Comparison of ENCODE assay signal across 21 cellular contexts in genomic region chr5:119363271-119363670, GRCh38. TPM values are rescaled to one million over a fixed set of nuclear protein-coding genes. Genes with fewer than 3 reads are reported as not detected.
A peak's percentile ranks its signal among the peaks of the same experiment; 100 is the strongest.
DNase-seq lines count a peak whose midpoint lies in the region; ATAC-seq and TF ChIP-seq lines count a peak whose summit lies in the region.
"Had no signal": no experiment of that assay in that cellular context is flagged by ENCODE, and none has a peak within 500 bp of the region (broad histone marks: within the 10 kb centered on the region; RNA-seq: fewer than 3 reads in every experiment).

No MANE protein-coding gene starts in this region.

- no peak overlapping the region for H3K4me3 ChIP-seq in IMR-90 (ENCODE audit: insufficient read depth, low read depth, low read length)
- no peak overlapping the region for H3K4me3 ChIP-seq in neutrophil (ENCODE audit: low read depth in 1 of 2, low read length in 1 of 2)
- H3K4me3 ChIP-seq: BLaER1 treated with 17β-estradiol and CSF1 and Interleukin-3, amounts not matched to agents 10 nM and 100 nM; upper lobe of left lung had no signal

- no peak for TF ChIP-seq CTCF in IMR-90 (conservative IDR thresholded peaks at IDR 0.05; ENCODE audit: low read depth, low read length)
- no peak for TF ChIP-seq CTCF in neutrophil (IDR thresholded peaks at IDR 0.05)

- no peak overlapping the region for H4K5ac ChIP-seq in IMR-90 (ENCODE audit: low read depth, low read length)

- POLR2A ChIA-PET in activated CD4-positive, alpha-beta T cell treated with anti-CD3 and anti-CD28 coated beads for 36 hours (lab: Charles Lee): interaction anchor here (0.7 to 2.2 kb wide), 7 partner anchors 10 to 60 kb away, joined by 3 to 9 read pairs (median 4); no protein-coding TSS in a partner anchor
- POLR2A ChIA-PET in IMR-90 (lab: Charles Lee; ENCODE audit: unreplicated experiment): no interaction called here

- intact Hi-C loops in activated CD4-positive, alpha-beta T cell treated with anti-CD3 and anti-CD28 coated beads for 36 hours (cut with DNase I, micrococcal nuclease): no loop called here
- intact Hi-C loops in IMR-90 (cut with micrococcal nuclease): no loop called here
- intact Hi-C loops in activated T-helper 2 cell treated with anti-CD3 and anti-CD28 coated beads, Interferon-gamma antibody, Interleukin-2, Interleukin-4, amounts not matched to agents 10 μg/mL and 5 μg/mL and 100 μg/mL, durations not matched to agents 14 hours and 24 hours and 36 hours (cut with micrococcal nuclease): no loop called here

- no peaks in the 10 kb centered on the region for H3K27me3 Mint-ChIP-seq in activated CD4-positive, alpha-beta T cell treated with anti-CD3 and anti-CD28 coated beads for 36 hours
- no peaks in the 10 kb centered on the region for H3K27me3 Mint-ChIP-seq in activated T-helper 2 cell treated with anti-CD3 and anti-CD28 coated beads, Interferon-gamma antibody, Interleukin-2, Interleukin-4, amounts not matched to agents 10 μg/mL and 5 μg/mL and 100 μg/mL, durations not matched to agents 14 hours and 24 hours and 36 hours (ENCODE audit: low read depth)

- TF ChIP-seq RAD21 in IMR-90 (IDR thresholded peaks at IDR 0.05; ENCODE audit: low read length): no peak

- peak overlapping the region; percentile 36; the same call in 1 of the 2 replicates for H3K4ac ChIP-seq in IMR-90 (ENCODE audit: low read depth, low read length)

- H3K9me3 Mint-ChIP-seq in activated CD4-positive, alpha-beta T cell treated with anti-CD3 and anti-CD28 coated beads for 36 hours (ENCODE audit: low read depth): peaks cover 1% of the 10 kb centered on the region
- H3K9me3 Mint-ChIP-seq in activated T-helper 2 cell treated with anti-CD3 and anti-CD28 coated beads, Interferon-gamma antibody, Interleukin-2, Interleukin-4, amounts not matched to agents 10 μg/mL and 5 μg/mL and 100 μg/mL, durations not matched to agents 14 hours and 24 hours and 36 hours: peaks cover 4% of the 10 kb centered on the region

- no TSS peak for BruUV-seq in IMR-90 (replicated peaks; lab: Mats Ljungman, UMichigan)

- no peaks in the 10 kb centered on the region for H3K9me3 ChIP-seq in IMR-90 (ENCODE audit: control insufficient read depth, insufficient read depth, low read length)
- no peaks in the 10 kb centered on the region for H3K9me3 ChIP-seq in neutrophil
- H3K9me3 ChIP-seq: upper lobe of left lung had no signal

- H3K56ac ChIP-seq in IMR-90 (ENCODE audit: extremely low read depth, insufficient read depth, low read length): no peak overlapping the region

- H3K4me1 ChIP-seq in IMR-90 (ENCODE audit: control insufficient read depth, insufficient read depth, low read length) (peaks cover 26% of the 10 kb centered on the region), neutrophil (ENCODE audit: control insufficient read depth in 1 of 2, insufficient read depth in 1 of 2, low read depth in 1 of 2, low read length in 1 of 2) (peaks cover 58 to 84% of the 10 kb centered on the region in 2 experiments)

- no peaks in the 10 kb centered on the region for H3K36me3 ChIP-seq in IMR-90 (ENCODE audit: control insufficient read depth, insufficient read depth, low read length)
- no peaks in the 10 kb centered on the region for H3K36me3 ChIP-seq in neutrophil
- H3K36me3 ChIP-seq: upper lobe of left lung had no signal

- H2BK5ac ChIP-seq in IMR-90 (ENCODE audit: low read depth, low read length, poor library complexity, severe bottlenecking): no peak overlapping the region

- no peak overlapping the region for H3K14ac ChIP-seq in IMR-90 (replicated peaks; ENCODE audit: low read depth, low read length)

- H4K91ac ChIP-seq in IMR-90 (ENCODE audit: insufficient read depth, low read depth, low read length): no peak overlapping the region; the same call in 1 of the 2 replicates

- no peak overlapping the region for H2AK5ac ChIP-seq in IMR-90 (ENCODE audit: low read depth, low read length)

- no peak overlapping the region for H2BK20ac ChIP-seq in IMR-90 (ENCODE audit: low read depth, low read length)

- TF ChIP-seq POLR2A in IMR-90 (IDR thresholded peaks at IDR 0.05; ENCODE audit: low read depth, low read length): no peak

- no peak overlapping the region for H2AFZ ChIP-seq in IMR-90 (replicated peaks; ENCODE audit: low read length, poor library complexity)

- H3K18ac ChIP-seq in IMR-90 (ENCODE audit: low read depth, low read length): no peak overlapping the region

- peak overlapping the region; percentile 39 for H2AK9ac ChIP-seq in IMR-90 (replicated peaks; ENCODE audit: low read depth, low read length, poor library complexity)

- WGBS in IMR-90 (ENCODE audit: extremely low coverage in 2 of 2, insufficient read length in 1 of 2), 2 experiments: 100% methylated on average over 1 of the region's 2 CpGs; no CpG with 5 or more reads in 1 of the 2 experiments

- H3K4me1 Mint-ChIP-seq in activated CD4-positive, alpha-beta T cell treated with anti-CD3 and anti-CD28 coated beads for 36 hours: peaks cover 96% of the 10 kb centered on the region
- peaks cover 88% of the 10 kb centered on the region for H3K4me1 Mint-ChIP-seq in activated T-helper 2 cell treated with anti-CD3 and anti-CD28 coated beads, Interferon-gamma antibody, Interleukin-2, Interleukin-4, amounts not matched to agents 10 μg/mL and 5 μg/mL and 100 μg/mL, durations not matched to agents 14 hours and 24 hours and 36 hours (ENCODE audit: low read depth)

- H3K27ac Mint-ChIP-seq in activated CD4-positive, alpha-beta T cell treated with anti-CD3 and anti-CD28 coated beads for 36 hours: peak overlapping the region; percentile 99
- H3K27ac Mint-ChIP-seq in activated T-helper 2 cell treated with anti-CD3 and anti-CD28 coated beads, Interferon-gamma antibody, Interleukin-2, Interleukin-4, amounts not matched to agents 10 μg/mL and 5 μg/mL and 100 μg/mL, durations not matched to agents 14 hours and 24 hours and 36 hours: peak overlapping the region; percentile 62

- CTCF ChIA-PET in activated CD4-positive, alpha-beta T cell treated with anti-CD3 and anti-CD28 coated beads for 36 hours (lab: Charles Lee): interaction anchor here (0.6 to 8.7 kb wide), 10 partner anchors 9 to 91 kb away, joined by 3 to 53 read pairs (median 4); no protein-coding TSS in a partner anchor
- CTCF ChIA-PET in IMR-90 (lab: Yijun Ruan, JAX): no interaction called here

- H3K9ac ChIP-seq in IMR-90 (ENCODE audit: low read depth, low read length): no peak overlapping the region
- H3K9ac ChIP-seq: BLaER1 treated with 17β-estradiol and CSF1 and Interleukin-3, amounts not matched to agents 10 nM and 100 nM had no signal

- H2BK120ac ChIP-seq in IMR-90 (ENCODE audit: low read depth, low read length): no peak overlapping the region

- H3K36me3 Mint-ChIP-seq in activated CD4-positive, alpha-beta T cell treated with anti-CD3 and anti-CD28 coated beads for 36 hours (ENCODE audit: low read depth): peaks cover 81% of the 10 kb centered on the region
- peaks cover 88% of the 10 kb centered on the region for H3K36me3 Mint-ChIP-seq in activated T-helper 2 cell treated with anti-CD3 and anti-CD28 coated beads, Interferon-gamma antibody, Interleukin-2, Interleukin-4, amounts not matched to agents 10 μg/mL and 5 μg/mL and 100 μg/mL, durations not matched to agents 14 hours and 24 hours and 36 hours (ENCODE audit: low read depth)

- no peaks in the 10 kb centered on the region for H3K27me3 ChIP-seq in IMR-90 (ENCODE audit: control insufficient read depth, insufficient read depth, low read length)
- no peaks in the 10 kb centered on the region for H3K27me3 ChIP-seq in neutrophil
- H3K27me3 ChIP-seq: BLaER1 treated with 17β-estradiol and CSF1 and Interleukin-3, amounts not matched to agents 10 nM and 100 nM; upper lobe of left lung had no signal

- no peak for DNase-seq in activated CD4-positive, alpha-beta T cell treated with anti-CD3 and anti-CD28 coated beads for 36 hours
- no peak for DNase-seq in activated CD4-positive, alpha-beta T cell treated with anti-CD3 and anti-CD28 coated beads, Interleukin-2, amount 50 U/mL, for 1 hour
- no peak for DNase-seq in IMR-90
- DNase-seq in activated T-helper 2 cell treated with anti-CD3 and anti-CD28 coated beads, Interferon-gamma antibody, Interleukin-2, Interleukin-4, amounts not matched to agents 10 μg/mL and 5 μg/mL and 100 μg/mL, durations not matched to agents 14 hours and 24 hours and 36 hours (ENCODE audit: low spot score): no peak
- no peak for DNase-seq in SHP77 (lab: John Stamatoyannopoulos, UW)
- DNase-seq: aorta, DMS79, H7, hypothalamus, Karpas-422, kidney glomerular epithelial cell, mesenchymal stem cell, NCI-H1417, NCI-H2227 treated with DMSO at 0.1 percent for 48 hours, SW 1271, upper lobe of left lung had no signal

- no peak overlapping the region for H4K8ac ChIP-seq in IMR-90 (ENCODE audit: low read depth in 2 of 2, low read length in 2 of 2)

- ATAC-seq in activated CD4-positive, alpha-beta T cell treated with anti-CD3 and anti-CD28 coated beads for 36 hours: no peak
- ATAC-seq in IMR-90 (ENCODE audit: low read depth): no peak
- ATAC-seq in HG03196 (IDR thresholded peaks at IDR 0.05; ENCODE audit: unreplicated experiment): no peak
- ATAC-seq in esophagus mucosa: no peak

- peak overlapping the region; percentile 98 for H3K4me3 Mint-ChIP-seq in activated CD4-positive, alpha-beta T cell treated with anti-CD3 and anti-CD28 coated beads for 36 hours
- no peak overlapping the region for H3K4me3 Mint-ChIP-seq in activated T-helper 2 cell treated with anti-CD3 and anti-CD28 coated beads, Interferon-gamma antibody, Interleukin-2, Interleukin-4, amounts not matched to agents 10 μg/mL and 5 μg/mL and 100 μg/mL, durations not matched to agents 14 hours and 24 hours and 36 hours (ENCODE audit: low read depth)
- H3K4me3 Mint-ChIP-seq: neural crest cell had no signal

- H3K79me1 ChIP-seq in IMR-90 (ENCODE audit: low read depth in 1 of 2, low read length in 2 of 2): peaks cover 48 to 49% of the 10 kb centered on the region in 2 experiments

- no peaks in the 10 kb centered on the region; the same call in 1 of the 2 replicates for H4K20me1 ChIP-seq in IMR-90 (ENCODE audit: insufficient read depth, low read length)

- dilution Hi-C loops in IMR-90 (cut with HindIII; ENCODE audit: low sequenced_read_pairs, unreplicated experiment): no loop called here

- no peak overlapping the region for H3K4me2 ChIP-seq in IMR-90 (ENCODE audit: low read depth, low read length)

- no peak overlapping the region for H3K27ac ChIP-seq in IMR-90 (ENCODE audit: insufficient read depth, low read length)
- H3K27ac ChIP-seq in neutrophil: peak overlapping the region; percentile 62
- H3K27ac ChIP-seq: BLaER1 treated with 17β-estradiol and CSF1 and Interleukin-3, amounts not matched to agents 10 nM and 100 nM; upper lobe of left lung had no signal

- in situ Hi-C loops in IMR-90 (cut with MboI; ENCODE audit: low sequenced_read_pairs): no loop called here

- no peak overlapping the region for H2BK15ac ChIP-seq in IMR-90 (ENCODE audit: low read depth, low read length)

- H3K9me1 ChIP-seq in IMR-90 (ENCODE audit: insufficient read depth, low read length): peaks cover 8% of the 10 kb centered on the region

- H3K23ac ChIP-seq in IMR-90 (ENCODE audit: low read depth, low read length): no peak overlapping the region

RNA-seq across cellular contexts. Expression of gene TNFAIP8, which starts 7.5 kb away (rescaled TPM):
- total RNA-seq in activated CD4-positive, alpha-beta T cell treated with anti-CD3 and anti-CD28 coated beads for 36 hours: 100 to 1,000 TPM; 166 to 171 TPM
- total RNA-seq in IMR-90 (2012; rRNA removed) (29.9 and 42.5 TPM in 2 replicates), esophagus mucosa (15.3 TPM)
- 16.2 and 20.3 TPM in 2 replicates for polyA plus RNA-seq in IMR-90 (2012; rRNA removed)
- 2.1 and 6.1 TPM in 2 replicates for polyA plus RNA-seq in IMR-90 (2012; cell fraction: cytosol; rRNA removed)
- polyA plus RNA-seq in IMR-90 (2012; cell fraction: nucleus; rRNA removed; ENCODE audit: low replicate concordance): 1.7 and 6.6 TPM in 2 replicates
- 112 and 117 TPM in 2 replicates for total RNA-seq in activated T-helper 2 cell treated with anti-CD3 and anti-CD28 coated beads, Interferon-gamma antibody, Interleukin-2, Interleukin-4, amounts not matched to agents 10 μg/mL and 5 μg/mL and 100 μg/mL, durations not matched to agents 14 hours and 24 hours and 36 hours
